ENCODE assay signal across 1 cellular context in genomic region chr7:28473567-28474266, GRCh38.
TF ChIP-seq lines count a peak whose summit lies in the region.

No MANE protein-coding gene starts in this region.

TF ChIP-seq in GM23338, 12 proteins besides CTCF, POLR2A, EP300 and RAD21 (continued from another document):
- TF ChIP-seq EZH2phosphoT487 (IDR thresholded peaks at IDR 0.05; ENCODE audit: unreplicated experiment) (no peak), ZNF331 (CRISPR knock-in tag; IDR thresholded peaks at IDR 0.05; ENCODE audit: low read depth) (no peak), CREB1 (CRISPR knock-in tag; IDR thresholded peaks at IDR 0.05; ENCODE audit: low read depth) (no peak), ZNF114 (CRISPR knock-in tag; IDR thresholded peaks at IDR 0.05) (no peak), NANOG (IDR thresholded peaks at IDR 0.05; ENCODE audit: borderline replicate concordance) (no peak), JUNB (IDR thresholded peaks at IDR 0.05; ENCODE audit: unreplicated experiment) (no peak)
TF ChIP-seq in GM23338: peak in this region for 0.
